ENCODE assay signal across 17 cellular contexts in the genomic region with DNA sequence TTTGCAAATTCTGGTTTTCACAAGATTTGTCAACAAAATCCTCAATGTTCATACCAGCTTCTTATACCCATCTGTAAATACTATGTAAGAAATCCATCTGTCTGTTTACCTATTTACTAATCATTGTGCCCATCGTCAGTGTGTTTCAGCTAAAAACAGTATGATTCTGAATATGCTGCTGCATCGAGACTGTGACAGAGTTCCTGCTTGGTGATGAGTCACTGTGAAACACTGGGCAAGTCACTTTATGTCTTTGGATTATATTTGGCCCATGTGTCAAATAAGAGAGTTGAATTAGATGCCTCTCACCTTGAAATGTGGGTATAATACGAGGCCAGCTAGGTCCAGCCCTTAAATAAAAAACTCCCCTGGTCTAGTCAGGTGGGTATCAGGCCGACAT.
A peak's percentile ranks its signal among the peaks of the same experiment; 100 is the strongest.
DNase-seq lines count a peak whose midpoint lies in the region; ATAC-seq, FAIRE-seq and TF ChIP-seq lines count a peak whose summit lies in the region.
"Had no signal": no experiment of that assay in that cellular context is flagged by ENCODE, and none has a peak within 500 bp of the region (broad histone marks: within the 10 kb centered on the region; RNA-seq: fewer than 3 reads in every experiment).

No MANE protein-coding gene starts in this region.

- H3K36me3 ChIP-seq in bronchial epithelial cell (ENCODE audit: control insufficient read depth, insufficient read depth, low read length), result no peaks in the 10 kb centered on the region
- H3K36me3 ChIP-seq: BLaER1 treated with 17β-estradiol and CSF1 and Interleukin-3, amounts not matched to agents 10 nM and 100 nM; SJCRH30 had no signal

- FAIRE-seq in bronchial epithelial cell (lab: Jason Lieb, UNC), result no peak
- FAIRE-seq: GM18507 had no signal

- ATAC-seq in GM19324 (IDR thresholded peaks at IDR 0.05; ENCODE audit: low FRiP score, unreplicated experiment) (no peak), GM21447 (IDR thresholded peaks at IDR 0.05; ENCODE audit: unreplicated experiment) (no peak)

- DNase-seq in EH (ENCODE audit: low read depth), result peak; percentile 29
- DNase-seq in MV-4-11 (lab: John Stamatoyannopoulos, UW), result peak; percentile 5
- DNase-seq in bronchial epithelial cell (ENCODE audit: low read depth), result peak; percentile 56
- peak; percentile 39 to 55 for DNase-seq in lung microvascular endothelial cell (ENCODE audit: low read depth in 2 of 2)
- no peak for DNase-seq in HuH-7.5 (ENCODE audit: low spot score)
- no peak for DNase-seq in NCI-H69 (lab: John Stamatoyannopoulos, UW)
- DNase-seq: EL, HFFc6, NCI-H1105, NCI-H187 treated with DMSO at 0.1 percent for 48 hours, NCI-H2171, NCI-H82, SJCRH30 had no signal

- H3K4me3 ChIP-seq in bronchial epithelial cell (ENCODE audit: low read depth, low read length), result no peak overlapping the region
- H3K4me3 ChIP-seq: BLaER1 treated with 17β-estradiol and CSF1 and Interleukin-3, amounts not matched to agents 10 nM and 100 nM; SJCRH30 had no signal

- H3K27me3 ChIP-seq in bronchial epithelial cell (ENCODE audit: control insufficient read depth, insufficient read depth, low read length), result no peaks in the 10 kb centered on the region
- H3K27me3 ChIP-seq: BLaER1 treated with 17β-estradiol and CSF1 and Interleukin-3, amounts not matched to agents 10 nM and 100 nM; SJCRH30 had no signal

- TF ChIP-seq CTCF in bronchial epithelial cell (IDR thresholded peaks at IDR 0.05; ENCODE audit: insufficient read depth, low read length, severe bottlenecking), result no peak

Comparison
In these comparisons a context has a peak if more than half of its experiments do, and no peak if none do; other contexts are left out.
1. DNase-seq: peak in EH (single experiment), MV-4-11 (single experiment), bronchial epithelial cell (single experiment) and lung microvascular endothelial cell (2 of 2); none in HuH-7.5 (single experiment) and NCI-H69 (single experiment).